In the genomic region with DNA sequence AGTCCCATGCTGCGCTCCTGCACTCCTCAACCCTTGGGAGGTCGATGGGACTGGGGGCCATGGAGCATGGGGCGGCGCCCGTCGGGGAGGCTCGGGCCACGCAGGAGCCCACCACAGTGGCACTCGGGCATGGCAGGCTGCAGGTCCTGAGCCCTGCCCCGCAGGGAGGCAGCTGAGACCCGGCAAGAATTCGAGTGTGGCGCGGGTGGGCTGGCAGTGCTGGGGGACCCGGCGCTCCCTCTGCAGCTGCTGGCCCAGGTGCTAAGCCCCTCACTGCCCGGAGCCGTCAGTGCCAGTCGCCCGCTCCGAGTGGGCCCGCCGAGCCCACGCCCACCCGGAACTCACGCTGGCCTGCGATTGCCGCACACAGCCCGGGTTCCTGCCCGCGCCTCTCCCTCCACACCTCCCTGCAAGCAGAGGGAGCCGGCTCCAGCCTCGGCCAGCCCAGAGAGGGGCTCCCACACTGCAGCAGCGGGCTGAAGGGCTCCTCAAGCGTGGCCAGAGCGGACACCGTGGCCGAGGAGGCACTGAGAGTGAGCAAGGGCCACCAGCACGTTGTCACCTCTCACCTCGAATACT, we compare ENCODE assay signal across 19 cellular contexts.
DNase-seq lines count a peak whose midpoint lies in the region; ATAC-seq and TF ChIP-seq lines count a peak whose summit lies in the region.
"Had no signal": no experiment of that assay in that cellular context is flagged by ENCODE, and none has a peak within 500 bp of the region (broad histone marks: within the 10 kb centered on the region; RNA-seq: fewer than 3 reads in every experiment).

No MANE protein-coding gene starts in this region.

- H2AFZ ChIP-seq in neuronal stem cell (ENCODE audit: low read length): no peak overlapping the region

- no peak overlapping the region for H3K9ac ChIP-seq in neuronal stem cell (ENCODE audit: low read depth, low read length, poor library complexity)
- H3K9ac ChIP-seq: BLaER1 treated with 17β-estradiol and CSF1 and Interleukin-3, amounts not matched to agents 10 nM and 100 nM had no signal

- no peak overlapping the region for H4K8ac ChIP-seq in neuronal stem cell (ENCODE audit: low read depth, low read length)

- H2BK15ac ChIP-seq in neuronal stem cell (ENCODE audit: low read length): no peak overlapping the region

- H2BK12ac ChIP-seq in neuronal stem cell (ENCODE audit: low read length): no peak overlapping the region

- no peak overlapping the region for H4K91ac ChIP-seq in neuronal stem cell (ENCODE audit: low read depth, low read length, poor library complexity)

- peak overlapping the region; percentile 57 for H3K18ac ChIP-seq in neuronal stem cell (ENCODE audit: low read length)

- 83 to 100% methylated on average over 2 to 3 of the region's 40 CpGs for WGBS in gastroesophageal sphincter (ENCODE audit: low coverage in 1 of 2), 2 donors
- WGBS in neuronal stem cell (ENCODE audit: extremely low coverage in 2 of 2, insufficient read length in 2 of 2, insufficient replicate concordance in 1 of 2), 2 donors: no CpG with 5 or more reads among the region's 40 CpGs

- H3K79me1 ChIP-seq in neuronal stem cell (ENCODE audit: low read depth, low read length): no peaks in the 10 kb centered on the region

- peak; percentile 28 for ATAC-seq in gastroesophageal sphincter
- ATAC-seq in upper lobe of right lung: peak; percentile 32
- no peak for ATAC-seq in HG02763 (IDR thresholded peaks at IDR 0.05; ENCODE audit: unreplicated experiment)
- ATAC-seq: A549; CD8-positive, alpha-beta T cell had no signal

- no peak for TF ChIP-seq POLR2A in gastroesophageal sphincter (IDR thresholded peaks at IDR 0.05)

- H3K4me3 ChIP-seq in gastroesophageal sphincter: no peak overlapping the region
- no peak overlapping the region for H3K4me3 ChIP-seq in neuronal stem cell (ENCODE audit: low read length in 2 of 2)
- H3K4me3 ChIP-seq in upper lobe of right lung: no peak overlapping the region
- H3K4me3 ChIP-seq in H7 (ENCODE audit: insufficient read depth, low read depth, low read length): no peak overlapping the region
- H3K4me3 ChIP-seq: A549; BLaER1 treated with 17β-estradiol and CSF1 and Interleukin-3, amounts not matched to agents 10 nM and 100 nM had no signal

- H3K36me3 ChIP-seq in gastroesophageal sphincter (no peaks in the 10 kb centered on the region), neuronal stem cell (replicated peaks in 1 of 2; ENCODE audit: control insufficient read depth in 2 of 2, insufficient read depth in 2 of 2, low read length in 2 of 2) (no peaks in the 10 kb centered on the region), upper lobe of right lung (no peaks in the 10 kb centered on the region), H7 (replicated peaks; ENCODE audit: control insufficient read depth, insufficient read depth, low read length) (no peaks in the 10 kb centered on the region)
- H3K36me3 ChIP-seq: BLaER1 treated with 17β-estradiol and CSF1 and Interleukin-3, amounts not matched to agents 10 nM and 100 nM had no signal

- no peak overlapping the region for H2AK5ac ChIP-seq in neuronal stem cell (ENCODE audit: low read depth, low read length)

- no peak overlapping the region for H3K14ac ChIP-seq in neuronal stem cell (ENCODE audit: low read length)

- H3K27ac ChIP-seq in gastroesophageal sphincter (no peak overlapping the region), neuronal stem cell (replicated peaks; ENCODE audit: low read length) (no peak overlapping the region), upper lobe of right lung (no peak overlapping the region)
- H3K27ac ChIP-seq: 22Rv1; A549; BLaER1 treated with 17β-estradiol and CSF1 and Interleukin-3, amounts not matched to agents 10 nM and 100 nM; C4-2B had no signal

- no peak for TF ChIP-seq EP300 in gastroesophageal sphincter (IDR thresholded peaks at IDR 0.05)

- H3K4ac ChIP-seq in neuronal stem cell (ENCODE audit: low read length): no peak overlapping the region

- no peak overlapping the region for H2BK120ac ChIP-seq in neuronal stem cell (ENCODE audit: low read depth, low read length)

- H3K9me3 ChIP-seq in gastroesophageal sphincter: no peaks in the 10 kb centered on the region
- H3K9me3 ChIP-seq in neuronal stem cell (replicated peaks in 1 of 2; ENCODE audit: control insufficient read depth in 2 of 2, insufficient read depth in 1 of 2, low read depth in 1 of 2, low read length in 2 of 2): peaks cover 0 to 2% of the 10 kb centered on the region in 2 donors
- H3K9me3 ChIP-seq in upper lobe of right lung: no peaks in the 10 kb centered on the region
- H3K9me3 ChIP-seq: A549, Caco-2 had no signal

- no peak overlapping the region for H3K23ac ChIP-seq in neuronal stem cell (ENCODE audit: low read depth, low read length, poor library complexity)

- H2BK5ac ChIP-seq in neuronal stem cell (ENCODE audit: low read length): no peak overlapping the region

- H3K4me2 ChIP-seq in neuronal stem cell (ENCODE audit: insufficient read depth, low read length, poor library complexity, severe bottlenecking): no peak overlapping the region
- H3K4me2 ChIP-seq: A549; BLaER1 treated with 17β-estradiol and CSF1 and Interleukin-3, amounts not matched to agents 10 nM and 100 nM had no signal

- TF ChIP-seq CTCF in gastroesophageal sphincter (IDR thresholded peaks at IDR 0.05) (no peak), upper lobe of right lung (IDR thresholded peaks at IDR 0.05) (no peak)

- H3K27me3 ChIP-seq in gastroesophageal sphincter (no peaks in the 10 kb centered on the region), neuronal stem cell (ENCODE audit: control insufficient read depth in 3 of 3, insufficient read depth in 3 of 3, low read depth in 1 of 3, low read length in 3 of 3) (no peaks in the 10 kb centered on the region), upper lobe of right lung (no peaks in the 10 kb centered on the region), H7 (ENCODE audit: control insufficient read depth, insufficient read depth, low read length) (no peaks in the 10 kb centered on the region)
- H3K27me3 ChIP-seq: BLaER1 treated with 17β-estradiol and CSF1 and Interleukin-3, amounts not matched to agents 10 nM and 100 nM had no signal

- intact Hi-C loops in upper lobe of right lung (cut with DNase I): no loop called here

- no peaks in the 10 kb centered on the region for H3K4me1 ChIP-seq in gastroesophageal sphincter
- no peaks in the 10 kb centered on the region for H3K4me1 ChIP-seq in neuronal stem cell (ENCODE audit: control insufficient read depth in 2 of 2, insufficient read depth in 1 of 2, low read depth in 1 of 2, low read length in 2 of 2)
- H3K4me1 ChIP-seq in upper lobe of right lung: no peaks in the 10 kb centered on the region
- H3K4me1 ChIP-seq: A549; BLaER1 treated with 17β-estradiol and CSF1 and Interleukin-3, amounts not matched to agents 10 nM and 100 nM had no signal

- DNase-seq in activated gamma-delta T cell (lab: John Stamatoyannopoulos, UW) (peak; percentile 18), activated gamma-delta T cell treated with Interleukin-2 at 50 U/mL for 16 hours (no peak), neuronal stem cell (ENCODE audit: low spot score) (no peak), upper lobe of right lung (no peak), H7 (no peak), SK-N-DZ (ENCODE audit: low spot score) (no peak)
- DNase-seq: AML-193; Caco-2; Calu3; CD4-positive, alpha-beta T cell; CD8-positive, alpha-beta T cell; DMS79 treated with DMSO at 0.1 percent for 48 hours; GF-D8 had no signal
